In genomic region chr4:114654607-114655006, GRCh38 we compare ENCODE assay signal across 1 cellular context.
TF ChIP-seq lines count a peak whose summit lies in the region.

No MANE protein-coding gene starts in this region.

TF ChIP-seq in Ishikawa, 13 proteins besides CTCF, POLR2A, EP300 and RAD21 (continued from another document):
- TF ChIP-seq MAX (IDR thresholded peaks at IDR 0.05) (no peak), TCF12 (IDR thresholded peaks at IDR 0.05; ENCODE audit: low read depth) (no peak)
